In the genomic region with DNA sequence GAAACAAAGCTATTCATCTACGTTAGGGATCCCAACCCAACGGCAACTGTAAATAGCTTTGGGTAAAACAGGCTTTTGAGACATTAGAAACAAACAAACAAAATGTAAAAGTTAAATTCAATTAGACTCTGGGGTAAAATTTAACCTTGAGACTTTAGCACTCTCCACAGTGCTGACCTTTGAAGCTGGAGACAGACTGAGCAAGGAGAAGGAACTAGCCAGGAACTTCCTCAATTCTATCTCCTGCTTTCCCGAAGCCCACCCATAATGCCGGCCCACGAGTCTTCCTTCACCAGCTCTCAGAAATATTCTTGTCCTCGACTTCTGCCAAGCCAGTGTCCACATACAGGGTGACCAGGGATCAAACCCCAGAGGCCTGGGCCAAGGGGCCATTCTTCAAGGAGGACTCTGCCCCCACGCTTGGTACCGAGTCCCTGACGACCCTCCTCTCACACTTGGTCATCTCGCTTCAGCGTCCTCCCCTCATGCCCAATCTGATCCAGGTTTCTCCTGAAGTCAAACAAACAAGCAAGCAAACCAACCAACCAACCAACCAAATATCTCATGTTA, we compare ENCODE assay signal across 14 cellular contexts.
"Had no signal": no experiment of that assay in that cellular context is flagged by ENCODE, and none has a peak within 500 bp of the region (broad histone marks: within the 10 kb centered on the region; RNA-seq: fewer than 3 reads in every experiment).

No MANE protein-coding gene starts in this region.

- H3K9me3 Mint-ChIP-seq: activated CD4-positive, alpha-beta T cell treated with anti-CD3 and anti-CD28 coated beads, Interleukin-2, amount 10 ng/mL, durations not matched to agents 7 days and 5 days had no signal

- H3K9me3 ChIP-seq: esophagus squamous epithelium, left lung, suprapubic skin had no signal

- DNase-seq: activated CD4-positive, alpha-beta T cell treated with anti-CD3 and anti-CD28 coated beads, Interleukin-2, amount 10 ng/mL, durations not matched to agents 7 days and 5 days; activated CD4-positive, CD25-positive, alpha-beta regulatory T cell; activated CD8-positive, alpha-beta memory T cell treated with anti-CD3 and anti-CD28 coated beads for 24 hours; activated effector memory CD4-positive, alpha-beta T cell treated with Interleukin-2 at 50 U/mL for 16 hours; amygdala; brain microvascular endothelial cell; esophagus squamous epithelium; foreskin fibroblast; glutamatergic neuron; left lung; small intestine; T-helper 2 cell had no signal

- H3K4me3 Mint-ChIP-seq: activated CD4-positive, alpha-beta T cell treated with anti-CD3 and anti-CD28 coated beads, Interleukin-2, amount 10 ng/mL, durations not matched to agents 7 days and 5 days; activated naive CD8-positive, alpha-beta T cell had no signal

- H3K27ac Mint-ChIP-seq: activated CD4-positive, alpha-beta T cell treated with anti-CD3 and anti-CD28 coated beads, Interleukin-2, amount 10 ng/mL, durations not matched to agents 7 days and 5 days; activated naive CD8-positive, alpha-beta T cell had no signal

- H3K27me3 Mint-ChIP-seq: activated CD4-positive, alpha-beta T cell treated with anti-CD3 and anti-CD28 coated beads, Interleukin-2, amount 10 ng/mL, durations not matched to agents 7 days and 5 days; activated naive CD8-positive, alpha-beta T cell had no signal

- ATAC-seq: left lung had no signal
